In the genomic region with DNA sequence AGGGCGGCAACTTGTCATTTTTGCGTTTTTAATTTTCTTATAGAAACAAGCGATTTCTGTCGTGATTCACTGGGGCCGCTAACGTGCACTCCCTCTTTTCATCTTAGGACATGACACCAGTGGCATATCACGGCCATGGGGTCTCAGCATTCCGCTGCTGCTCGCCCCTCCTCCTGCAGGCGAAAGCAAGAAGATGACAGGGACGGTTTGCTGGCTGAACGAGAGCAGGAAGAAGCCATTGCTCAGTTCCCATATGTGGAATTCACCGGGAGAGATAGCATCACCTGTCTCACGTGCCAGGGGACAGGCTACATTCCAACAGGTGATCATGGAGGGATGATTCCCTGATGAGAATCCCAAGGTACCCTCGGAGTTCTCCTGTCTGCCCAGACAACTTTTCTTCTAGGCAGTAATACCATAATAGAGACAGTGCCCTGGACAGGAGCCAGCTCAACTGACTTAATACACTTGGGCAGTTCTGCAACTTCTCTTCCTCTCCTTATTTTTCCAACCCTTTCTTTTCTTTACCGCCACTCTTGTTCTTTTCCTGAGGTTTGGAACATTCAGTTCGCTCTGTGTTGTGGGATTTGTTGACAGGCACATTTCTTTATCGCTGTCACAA, we compare ENCODE assay signal across 8 cellular contexts. TPM values are rescaled to one million over a fixed set of nuclear protein-coding genes. Genes with fewer than 3 reads are reported as not detected.
A peak's percentile ranks its signal among the peaks of the same experiment; 100 is the strongest.
DNase-seq lines count a peak whose midpoint lies in the region; ATAC-seq and TF ChIP-seq lines count a peak whose summit lies in the region.

No MANE protein-coding gene starts in this region.

- peak overlapping the region; percentile 85 for H3K4me2 ChIP-seq in PC-9

- peak overlapping the region; percentile 95 for H2AFZ ChIP-seq in PC-9

- H3K9me2 ChIP-seq in PC-9 (ENCODE audit: insufficient read depth), result no peaks in the 10 kb centered on the region

- H3K4me3 Mint-ChIP-seq in activated naive CD4-positive, alpha-beta T cell treated with anti-CD3 and anti-CD28 coated beads for 36 hours, result peak overlapping the region; percentile 98

- DNase-seq in activated naive CD4-positive, alpha-beta T cell treated with anti-CD3 and anti-CD28 coated beads for 36 hours, result peak; percentile 37
- DNase-seq in activated naive CD4-positive, alpha-beta T cell (lab: John Stamatoyannopoulos, UW), result no peak
- DNase-seq in PC-9 (no peak), dorsolateral prefrontal cortex (peak in 2 of 10 donors; percentile 25 to 27), KG1 (lab: John Stamatoyannopoulos, UW) (no peak), GF-D8 (lab: John Stamatoyannopoulos, UW) (no peak)

- H3K4me1 ChIP-seq in PC-9 (replicated peaks; ENCODE audit: insufficient read depth) (peaks cover 6% of the 10 kb centered on the region; the same call in 1 of the 2 replicates), muscle layer of colon (ENCODE audit: insufficient read depth, low read length) (peaks cover 22% of the 10 kb centered on the region)

- H3K9me3 ChIP-seq in PC-9 (ENCODE audit: insufficient read depth, low read depth), result no peaks in the 10 kb centered on the region
- no peaks in the 10 kb centered on the region for H3K9me3 ChIP-seq in muscle layer of colon (ENCODE audit: low read length)

- intact Hi-C loops in activated naive CD4-positive, alpha-beta T cell treated with anti-CD3 and anti-CD28 coated beads for 36 hours (cut with micrococcal nuclease), result loop anchor here (5.0 kb wide), 3 partner anchors 143 to 643 kb away; a partner anchor contains a TSS
- intact Hi-C loops in PC-9 (cut with micrococcal nuclease; ENCODE audit: unreplicated experiment), result loop anchor here (5.0 kb wide), 2 partner anchors 107 to 203 kb away; no protein-coding TSS in a partner anchor
- intact Hi-C loops in dorsolateral prefrontal cortex (cut with DNase I), result loop anchor here in 1 of 2 donors (5.0 to 10.0 kb wide), 2 partner anchors 221 to 247 kb away; a partner anchor contains a TSS

- peak overlapping the region; percentile 79 for H3K27ac Mint-ChIP-seq in activated naive CD4-positive, alpha-beta T cell treated with anti-CD3 and anti-CD28 coated beads for 36 hours

- 0 out of 2 replicates have a peak, but pooled peaks cover 4% of the 10 kb centered on the region for H3K79me2 ChIP-seq in PC-9 (ENCODE audit: low read depth)

- no peaks in the 10 kb centered on the region for H4K20me1 ChIP-seq in PC-9 (ENCODE audit: insufficient read depth)

- peaks cover 46% of the 10 kb centered on the region for H3K36me3 Mint-ChIP-seq in activated naive CD4-positive, alpha-beta T cell treated with anti-CD3 and anti-CD28 coated beads for 36 hours (ENCODE audit: low read depth)

- CTCF ChIA-PET in activated naive CD4-positive, alpha-beta T cell treated with anti-CD3 and anti-CD28 coated beads for 36 hours (lab: Charles Lee), result interaction anchor here (0.7 to 4.3 kb wide), 13 partner anchors 10 to 220 kb away, joined by 3 to 17 read pairs (median 4); no protein-coding TSS in a partner anchor
- CTCF ChIA-PET in PC-9 (lab: Charles Lee), result no interaction called here

- H3K36me3 ChIP-seq in PC-9 (ENCODE audit: low read depth), result no peaks in the 10 kb centered on the region
- peaks cover 25% of the 10 kb centered on the region for H3K36me3 ChIP-seq in muscle layer of colon (ENCODE audit: insufficient read depth, low read length)

- peaks cover 30% of the 10 kb centered on the region for H3K4me1 Mint-ChIP-seq in activated naive CD4-positive, alpha-beta T cell treated with anti-CD3 and anti-CD28 coated beads for 36 hours (ENCODE audit: low read depth)

- H3K27me3 ChIP-seq in PC-9 (ENCODE audit: insufficient read depth, low read depth) (peaks cover 11% of the 10 kb centered on the region), dorsolateral prefrontal cortex (peaks cover 0 to 14% (median 0%) of the 10 kb centered on the region in 45 donors), muscle layer of colon (ENCODE audit: control insufficient read depth in 1 of 2, insufficient read depth in 2 of 2, low read length in 2 of 2) (no peaks in the 10 kb centered on the region)

- H3K9ac ChIP-seq in muscle layer of colon (ENCODE audit: low read length), result peak overlapping the region; percentile 59

- H3K9me3 Mint-ChIP-seq in activated naive CD4-positive, alpha-beta T cell treated with anti-CD3 and anti-CD28 coated beads for 36 hours, result no peaks in the 10 kb centered on the region

- TSS peak; percentile 25 for BruUV-seq in PC-9 (replicated peaks; lab: Mats Ljungman, UMichigan)

- H3K27me3 Mint-ChIP-seq in activated naive CD4-positive, alpha-beta T cell treated with anti-CD3 and anti-CD28 coated beads for 36 hours (ENCODE audit: low read depth), result peaks cover 7% of the 10 kb centered on the region

- ATAC-seq in HG02852 (IDR thresholded peaks at IDR 0.05; ENCODE audit: unreplicated experiment), result no peak

- no peak overlapping the region for H3K27ac ChIP-seq in PC-9
- peak overlapping the region in 4 of 59 donors; percentile 21 to 83 (median 70) for H3K27ac ChIP-seq in dorsolateral prefrontal cortex
- H3K27ac ChIP-seq in muscle layer of colon (ENCODE audit: low read depth, low read length), result peak overlapping the region; percentile 71

- H3F3A ChIP-seq in PC-9 (ENCODE audit: insufficient read depth, low read depth), result no peaks in the 10 kb centered on the region

- TF ChIP-seq CTCF in PC-9 (conservative IDR thresholded peaks at IDR 0.05) (no peak), dorsolateral prefrontal cortex (IDR thresholded peaks at IDR 0.05 in 54 of 56, conservative IDR thresholded peaks at IDR 0.05 in 2 of 56; ENCODE audit: low read depth in 1 of 56, partially characterized antibody in 56 of 56) (no peak)

- peak overlapping the region; percentile 85 for H3K4me3 ChIP-seq in PC-9
- H3K4me3 ChIP-seq in dorsolateral prefrontal cortex, result peak overlapping the region; percentile 48 to 98 (median 85)
- H3K4me3 ChIP-seq in muscle layer of colon (ENCODE audit: low read depth in 1 of 2, low read length in 2 of 2), result peak overlapping the region; percentile 85 to 88

- POLR2A ChIA-PET in PC-9 (lab: Charles Lee; ENCODE audit: unreplicated experiment), result no interaction called here

RNA-seq across cellular contexts. Expression of a gene that starts 0.8 kb away (rescaled TPM):
- total RNA-seq in activated naive CD4-positive, alpha-beta T cell treated with anti-CD3 and anti-CD28 coated beads for 36 hours, result 100 to 1,000 TPM; 226 to 247 TPM
- total RNA-seq in PC-9 (2021) (99.4 and 100 TPM in 2 replicates), dorsolateral prefrontal cortex (10 to 100 TPM; 21.4 to 75.3 (median 46.1) TPM)

RNA-seq across cellular contexts. Expression of a gene that starts 40.1 kb away (rescaled TPM):
- total RNA-seq in activated naive CD4-positive, alpha-beta T cell treated with anti-CD3 and anti-CD28 coated beads for 36 hours, result not detected
- total RNA-seq in PC-9 (2021) (not detected in 2 replicates), dorsolateral prefrontal cortex (1 to 10 TPM in 13 of 120 experiments, under 1 TPM in 73, not detected in 34; 0.10 to 1.8 (median 0.35) TPM)

RNA-seq across cellular contexts. Expression of a gene that starts 59.4 kb away (rescaled TPM):
- 10 to 100 TPM; 56.4 to 57.7 TPM for total RNA-seq in activated naive CD4-positive, alpha-beta T cell treated with anti-CD3 and anti-CD28 coated beads for 36 hours
- total RNA-seq in PC-9 (2021) (7.5 and 12.3 TPM in 2 replicates), dorsolateral prefrontal cortex (1 to 10 TPM in 18 of 120 experiments, under 1 TPM in 96, not detected in 6; 0.12 to 2.9 (median 0.42) TPM)
